ENCODE assay signal across 12 cellular contexts in genomic region chr2:177331446-177331997, GRCh38.
DNase-seq lines count a peak whose midpoint lies in the region; ATAC-seq, FAIRE-seq and TF ChIP-seq lines count a peak whose summit lies in the region.
"Had no signal": no experiment of that assay in that cellular context is flagged by ENCODE, and none has a peak within 500 bp of the region (broad histone marks: within the 10 kb centered on the region; RNA-seq: fewer than 3 reads in every experiment).

No MANE protein-coding gene starts in this region.

- H3F3A ChIP-seq in PC-3 (ENCODE audit: low read length, unreplicated experiment), result no peaks in the 10 kb centered on the region

- intact Hi-C loops in PC-3 (cut with micrococcal nuclease), result loop anchor here (1.0 to 5.0 kb wide), 2 partner anchors 35 to 119 kb away; partner anchors contain the start of gene HNRNPA3

- WGBS in A549 (ENCODE audit: missing lambda C conversion rate), result 78% methylated on average over 8 of the region's 8 CpGs
- 82% methylated on average over 8 of the region's 8 CpGs for WGBS in hepatocyte (ENCODE audit: low lambda C conversion rate, missing lambda C conversion rate)

- H3K36me3 ChIP-seq in PC-3 (ENCODE audit: low read depth, low read length), result no peaks in the 10 kb centered on the region
- no peaks in the 10 kb centered on the region for H3K36me3 ChIP-seq in hepatocyte (replicated peaks; ENCODE audit: insufficient read depth, low read depth)
- H3K36me3 ChIP-seq in parathyroid adenoma (ENCODE audit: control insufficient read depth, insufficient read depth, low read length), result no peaks in the 10 kb centered on the region
- H3K36me3 ChIP-seq: left lung, right atrium auricular region had no signal

- H3K4me2 ChIP-seq in A549, result 0 out of 3 replicates have a peak overlapping the region, but pooled peaks have one; percentile 39
- H3K4me2 ChIP-seq in PC-3 (ENCODE audit: low read length), result no peak overlapping the region
- peak overlapping the region; percentile 61 for H3K4me2 ChIP-seq in hepatocyte
- H3K4me2 ChIP-seq in parathyroid adenoma (ENCODE audit: low read length), result no peak overlapping the region

- no peak for TF ChIP-seq POLR2A in A549 (IDR thresholded peaks at IDR 0.05; ENCODE audit: low read length)

- H3K79me2 ChIP-seq in PC-3 (ENCODE audit: low read length) (no peaks in the 10 kb centered on the region), hepatocyte (no peaks in the 10 kb centered on the region), parathyroid adenoma (no peaks in the 10 kb centered on the region)

- H3K4me3 ChIP-seq in A549 (no peak overlapping the region), PC-3 (ENCODE audit: low read length) (no peak overlapping the region), hepatocyte (no peak overlapping the region), parathyroid adenoma (ENCODE audit: low read depth, low read length) (no peak overlapping the region)
- H3K4me3 ChIP-seq: left lung, right atrium auricular region had no signal

- TF ChIP-seq EP300 in A549 (IDR thresholded peaks at IDR 0.05), result no peak

- no peak for FAIRE-seq in A549 (lab: Jason Lieb, UNC)

- ATAC-seq in A549 (no peak), PC-3 (no peak), HG03280 (IDR thresholded peaks at IDR 0.05; ENCODE audit: unreplicated experiment) (no peak), GM21737 (IDR thresholded peaks at IDR 0.05; ENCODE audit: unreplicated experiment) (no peak)

- no peaks in the 10 kb centered on the region for H3K27me3 ChIP-seq in PC-3 (ENCODE audit: low read length)
- no peaks in the 10 kb centered on the region for H3K27me3 ChIP-seq in hepatocyte
- no peaks in the 10 kb centered on the region for H3K27me3 ChIP-seq in parathyroid adenoma (ENCODE audit: control insufficient read depth, insufficient read depth, low read length)
- H3K27me3 ChIP-seq: left lung, right atrium auricular region had no signal

- peak overlapping the region in 1 of 2 experiments; percentile 54; a peak in 2 of 6 replicates for H3K27ac ChIP-seq in A549
- H3K27ac ChIP-seq in PC-3 (ENCODE audit: low read length), result no peak overlapping the region
- H3K27ac ChIP-seq in hepatocyte, result peak overlapping the region; percentile 5
- H3K27ac ChIP-seq in parathyroid adenoma, result no peak overlapping the region
- H3K27ac ChIP-seq: left lung, right atrium auricular region had no signal

- BruUV-seq in PC-3 (replicated peaks; lab: Mats Ljungman, UMichigan), result no TSS peak

- no peak for TF ChIP-seq RAD21 in A549 (conservative IDR thresholded peaks at IDR 0.05 in 1 of 2, IDR thresholded peaks at IDR 0.05 in 1 of 2)

- CTCF ChIA-PET in A549 (lab: Yijun Ruan, JAX), result interaction anchor here (0.7 to 5.7 kb wide), 4 partner anchors 67 to 167 kb away, joined by 3 to 39 read pairs (median 3); partner anchors contain the start of gene NFE2L2
- CTCF ChIA-PET in PC-3 (lab: Charles Lee), result no interaction called here

- POLR2A ChIA-PET in A549 (lab: Yijun Ruan, JAX), result no interaction called here
- POLR2A ChIA-PET in PC-3 (lab: Charles Lee; ENCODE audit: unreplicated experiment), result no interaction called here

- H3K4me1 ChIP-seq in A549 (peaks cover 13% of the 10 kb centered on the region; the same call in 2 of the 3 replicates), PC-3 (ENCODE audit: insufficient read depth, low read length) (peaks cover 9% of the 10 kb centered on the region), hepatocyte (ENCODE audit: insufficient read depth) (peaks cover 4% of the 10 kb centered on the region), parathyroid adenoma (no peaks in the 10 kb centered on the region)
- H3K4me1 ChIP-seq: right atrium auricular region had no signal

- TF ChIP-seq CTCF in A549 (IDR thresholded peaks at IDR 0.05) (no peak), PC-3 (conservative IDR thresholded peaks at IDR 0.05; ENCODE audit: low read depth, low read length) (no peak), hepatocyte (IDR thresholded peaks at IDR 0.05; ENCODE audit: poor library complexity) (no peak), parathyroid adenoma (IDR thresholded peaks at IDR 0.05) (no peak)

- H4K20me1 ChIP-seq in PC-3 (ENCODE audit: low read length), result no peaks in the 10 kb centered on the region
- H4K20me1 ChIP-seq in hepatocyte (ENCODE audit: insufficient read depth, poor library complexity, severe bottlenecking), result no peaks in the 10 kb centered on the region

- no peak for DNase-seq in A549 (ENCODE audit: low read depth in 1 of 2, low spot score in 1 of 2)
- no peak for DNase-seq in PC-3
- no peak for DNase-seq in hepatocyte (ENCODE audit: low spot score)
- DNase-seq in ecto neural progenitor cell (ENCODE audit: low spot score), result no peak
- DNase-seq in HUDEP-2 (lab: John Stamatoyannopoulos, UW; ENCODE audit: unreplicated experiment in 76 of 76), result no peak
- DNase-seq: activated CD8-positive, alpha-beta memory T cell treated with anti-CD3 and anti-CD28 coated beads, Interleukin-2, amount 50 U/mL, for 48 hours; NCI-H1092 had no signal

- H3K9me3 ChIP-seq in A549 (no peaks in the 10 kb centered on the region), PC-3 (ENCODE audit: low read length) (no peaks in the 10 kb centered on the region), hepatocyte (ENCODE audit: low read depth) (no peaks in the 10 kb centered on the region), parathyroid adenoma (ENCODE audit: control insufficient read depth, low read length) (no peaks in the 10 kb centered on the region)
- H3K9me3 ChIP-seq: left lung, right atrium auricular region had no signal

- H3K9me2 ChIP-seq in PC-3 (replicated peaks; ENCODE audit: low read length) (no peaks in the 10 kb centered on the region), hepatocyte (replicated peaks; ENCODE audit: insufficient read depth) (no peaks in the 10 kb centered on the region)

- H3K9ac ChIP-seq in PC-3 (ENCODE audit: low read length) (no peak overlapping the region), parathyroid adenoma (no peak overlapping the region)

- H2AFZ ChIP-seq in PC-3 (ENCODE audit: low read length) (peak overlapping the region; percentile 78), hepatocyte (peak overlapping the region; percentile 10), parathyroid adenoma (peak overlapping the region; percentile 30)

TF ChIP-seq in A549, 52 proteins besides CTCF, POLR2A, EP300 and RAD21 (continues in another document):
- TF ChIP-seq MAX (IDR thresholded peaks at IDR 0.05), result no peak
- no peak for TF ChIP-seq PHF8 (IDR thresholded peaks at IDR 0.05; ENCODE audit: borderline replicate concordance, low read depth)
- TF ChIP-seq HES2 (IDR thresholded peaks at IDR 0.05), result no peak
- TF ChIP-seq EHF (CRISPR knock-in tag; IDR thresholded peaks at IDR 0.05), result no peak
- no peak for TF ChIP-seq ATOH8 (CRISPR knock-in tag; IDR thresholded peaks at IDR 0.05; ENCODE audit: low read depth)
- TF ChIP-seq REST (IDR thresholded peaks at IDR 0.05), result no peak
- TF ChIP-seq GATA3 (IDR thresholded peaks at IDR 0.05; ENCODE audit: borderline replicate concordance), result no peak
- no peak for TF ChIP-seq HMGXB4 (CRISPR knock-in tag; IDR thresholded peaks at IDR 0.05; ENCODE audit: borderline replicate concordance)
- TF ChIP-seq HOXA7 (CRISPR knock-in tag; IDR thresholded peaks at IDR 0.05), result no peak

Comparison
In these comparisons a context has a peak if more than half of its experiments do, and no peak if none do; other contexts are left out.
1. H3K4me2 ChIP-seq: peak in A549 (single experiment) and hepatocyte (single experiment); none in PC-3 (single experiment) and parathyroid adenoma (single experiment).
2. H2AFZ ChIP-seq: peak in every context shown above with its lines; median percentile 78 in PC-3; 30 in parathyroid adenoma; 10 in hepatocyte.